8 cellular contexts compared by ENCODE assay signal in the genomic region with DNA sequence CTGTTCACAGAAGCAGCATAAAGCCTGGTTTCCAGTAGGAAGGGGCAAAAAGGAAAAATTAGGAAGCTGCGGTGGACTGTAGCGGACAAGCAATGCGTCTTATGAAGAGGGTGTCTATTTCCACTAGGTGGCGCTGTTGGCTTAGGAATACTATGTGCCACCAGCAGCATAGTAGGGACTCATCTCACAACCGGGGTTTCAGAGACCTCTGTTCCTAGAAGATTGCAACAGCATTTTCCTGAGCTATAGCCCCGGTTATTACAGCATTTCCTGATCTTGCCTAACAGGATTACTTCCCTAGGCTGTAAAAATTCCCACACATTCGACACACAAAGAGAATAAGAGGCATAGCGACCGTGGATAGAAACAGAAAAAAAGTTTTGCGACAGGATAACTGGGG.
A peak's percentile ranks its signal among the peaks of the same experiment; 100 is the strongest.
DNase-seq lines count a peak whose midpoint lies in the region; ATAC-seq and TF ChIP-seq lines count a peak whose summit lies in the region.

No MANE protein-coding gene starts in this region.

- H3K27ac ChIP-seq in Peyer's patch: no peak overlapping the region

- peak; percentile 56 for TF ChIP-seq CTCF in GM12864 (IDR thresholded peaks at IDR 0.05; ENCODE audit: low read depth, low read length, missing control alignments)
- TF ChIP-seq CTCF in Peyer's patch (IDR thresholded peaks at IDR 0.05): peak in 4 of 6 experiments; percentile 17 to 28 (median 20)
- TF ChIP-seq CTCF in fibroblast of pulmonary artery (IDR thresholded peaks at IDR 0.05; ENCODE audit: low read length, missing control alignments): peak; percentile 58

- peaks cover 0 to 22% (median 3%) of the 10 kb centered on the region in 4 donors for H3K9me3 ChIP-seq in Peyer's patch

- no peaks in the 10 kb centered on the region for H3K36me3 ChIP-seq in Peyer's patch

- TF ChIP-seq POLR2A in Peyer's patch (IDR thresholded peaks at IDR 0.05): no peak

- H3K4me1 ChIP-seq in Peyer's patch: no peaks in the 10 kb centered on the region

- ATAC-seq in HG03442 (IDR thresholded peaks at IDR 0.05; ENCODE audit: unreplicated experiment) (no peak), GM19463 (IDR thresholded peaks at IDR 0.05; ENCODE audit: unreplicated experiment) (no peak)

- no peaks in the 10 kb centered on the region for H3K27me3 ChIP-seq in Peyer's patch

- DNase-seq in ACHN: peak; percentile 8
- peak; percentile 2 for DNase-seq in GM12864 (ENCODE audit: low read depth)
- no peak for DNase-seq in Peyer's patch
- peak; percentile 87 for DNase-seq in fibroblast of pulmonary artery (ENCODE audit: low read depth)
- DNase-seq in stromal cell of bone marrow (ENCODE audit: low read depth): peak; percentile 11
- no peak for DNase-seq in NCI-H1694 (lab: John Stamatoyannopoulos, UW)

- H3K4me3 ChIP-seq in GM12864 (ENCODE audit: low read depth, low read length) (no peak overlapping the region), Peyer's patch (no peak overlapping the region), fibroblast of pulmonary artery (replicated peaks; ENCODE audit: low read depth, low read length) (no peak overlapping the region)

- in situ Hi-C loops in ACHN (cut with HindIII; ENCODE audit: low pct_ligation_motif_present, low pct_unique_long_range_greater_than_20kb, low sequenced_read_pairs): no loop called here

Comparison
In these comparisons a context has a peak if more than half of its experiments do, and no peak if none do; other contexts are left out.
1. DNase-seq: peak in ACHN (single experiment), GM12864 (single experiment), fibroblast of pulmonary artery (single experiment) and stromal cell of bone marrow (single experiment); none in Peyer's patch (0 of 3) and NCI-H1694 (single experiment).
2. Peak in every context shown above with its lines, with median percentiles within 50 percentile points of each other: CTCF ChIP-seq.